Comparison of ENCODE assay signal across 13 cellular contexts in the genomic region with DNA sequence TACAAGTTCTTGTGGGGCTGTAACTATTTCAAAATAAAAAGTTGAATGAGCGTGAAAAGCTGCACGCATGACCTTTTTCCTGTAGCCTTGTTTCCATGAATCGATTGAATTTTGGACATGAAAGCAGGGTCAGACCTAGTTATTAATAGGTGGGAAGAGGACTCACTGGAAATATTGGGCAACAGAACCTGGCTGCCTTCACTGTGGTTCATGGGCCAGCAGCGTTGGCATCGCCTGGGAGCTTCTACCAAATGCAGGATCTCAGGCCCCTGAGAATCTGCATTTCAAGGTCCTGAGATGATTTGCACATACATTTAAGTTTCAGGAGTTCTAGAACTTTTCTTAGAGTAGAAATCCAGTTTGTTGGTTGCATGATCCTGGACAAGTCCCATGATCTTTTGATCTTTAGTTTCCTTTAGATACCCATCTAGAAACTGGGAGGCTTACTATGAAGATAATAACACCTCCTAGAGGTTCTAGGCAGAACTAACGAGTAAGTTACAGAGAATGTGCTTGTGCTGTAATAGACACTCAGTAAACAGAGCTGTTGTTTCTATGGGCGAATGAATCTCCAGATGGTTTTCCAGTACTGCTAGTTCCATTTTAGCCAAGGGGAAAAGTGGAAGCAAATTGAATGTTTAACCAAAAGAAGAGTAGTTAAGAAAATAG. TPM values are rescaled to one million over a fixed set of nuclear protein-coding genes. Genes with fewer than 3 reads are reported as not detected.
DNase-seq lines count a peak whose midpoint lies in the region; ATAC-seq and TF ChIP-seq lines count a peak whose summit lies in the region.
"Had no signal": no experiment of that assay in that cellular context is flagged by ENCODE, and none has a peak within 500 bp of the region (broad histone marks: within the 10 kb centered on the region; RNA-seq: fewer than 3 reads in every experiment).

No MANE protein-coding gene starts in this region.

- H2AFZ ChIP-seq in OCI-LY3 (ENCODE audit: low read depth, low read length), result no peak overlapping the region

- peaks cover 68% of the 10 kb centered on the region for H4K20me1 ChIP-seq in OCI-LY3 (ENCODE audit: insufficient read depth, low read length)

- ATAC-seq in left lobe of liver (peak; percentile 93), upper lobe of right lung (no peak)
- ATAC-seq: naive thymus-derived CD4-positive, alpha-beta T cell had no signal

- H3K9ac ChIP-seq in OCI-LY3 (ENCODE audit: low read length), result no peak overlapping the region; the same call in 1 of the 2 replicates

- H3K4me2 ChIP-seq in OCI-LY3 (ENCODE audit: low read length), result peak overlapping the region; percentile 71

- no peak for TF ChIP-seq POLR2A in ovary (IDR thresholded peaks at IDR 0.05)

- DNase-seq in DMS53 treated with DMSO at 0.1 percent for 48 hours (lab: John Stamatoyannopoulos, UW; ENCODE audit: unreplicated experiment), result peak; percentile 11
- no peak for DNase-seq in GM13976 (ENCODE audit: low spot score)
- peak; percentile 85 for DNase-seq in left lobe of liver (ENCODE audit: low spot score)
- no peak for DNase-seq in activated effector memory CD4-positive, alpha-beta T cell treated with Interleukin-2 at 50 U/mL for 16 hours
- DNase-seq in ovary, result no peak
- no peak for DNase-seq in NCI-H524 treated with DMSO at 0.1 percent for 48 hours (lab: John Stamatoyannopoulos, UW)
- DNase-seq in upper lobe of right lung, result no peak
- DNase-seq: activated T-cell treated with anti-CD3 and anti-CD28 coated beads, Interleukin-2, amount 50 U/mL, for 72 hours; CD8-positive, alpha-beta memory T cell; effector CD4-positive, alpha-beta T cell; right cardiac atrium had no signal

- H3K27me3 ChIP-seq in OCI-LY3 (ENCODE audit: low read depth, low read length) (no peaks in the 10 kb centered on the region), ovary (no peaks in the 10 kb centered on the region), upper lobe of right lung (no peaks in the 10 kb centered on the region)

- 90 to 93% (median 91%) methylated on average over 7 of the region's 7 CpGs for WGBS in ovary, 3 donors

- H3K4me3 ChIP-seq in OCI-LY3 (ENCODE audit: low read length) (peak overlapping the region; percentile 32), ovary (no peak overlapping the region), upper lobe of right lung (no peak overlapping the region)

- intact Hi-C loops in ovary (cut with DNase I) (no loop called here), upper lobe of right lung (cut with DNase I) (no loop called here)

- H3K36me3 ChIP-seq in OCI-LY3 (replicated peaks; ENCODE audit: low read depth, low read length) (peaks cover 22% of the 10 kb centered on the region), ovary (no peaks in the 10 kb centered on the region), upper lobe of right lung (no peaks in the 10 kb centered on the region)

- no peaks in the 10 kb centered on the region for H3K9me3 ChIP-seq in OCI-LY3 (ENCODE audit: insufficient read depth, low read length)
- no peaks in the 10 kb centered on the region for H3K9me3 ChIP-seq in ovary
- H3K9me3 ChIP-seq in upper lobe of right lung, result no peaks in the 10 kb centered on the region

- TF ChIP-seq EP300 in ovary (IDR thresholded peaks at IDR 0.05), result no peak

- TF ChIP-seq CTCF in GM13976 (IDR thresholded peaks at IDR 0.05; ENCODE audit: borderline replicate concordance, control extremely low read depth, extremely low read depth, insufficient read depth, missing control alignments) (peak; percentile 21), OCI-LY3 (IDR thresholded peaks at IDR 0.05; ENCODE audit: low read depth, low read length) (peak; percentile 44), ovary (IDR thresholded peaks at IDR 0.05) (no peak), upper lobe of right lung (IDR thresholded peaks at IDR 0.05) (no peak)

- peak overlapping the region; percentile 96 for H3K27ac ChIP-seq in OCI-LY3 (ENCODE audit: low read length)
- no peak overlapping the region for H3K27ac ChIP-seq in ovary
- no peak overlapping the region for H3K27ac ChIP-seq in upper lobe of right lung

- H3K4me1 ChIP-seq in OCI-LY3 (ENCODE audit: low read length) (peaks cover 81% of the 10 kb centered on the region), ovary (ENCODE audit: insufficient read depth) (no peaks in the 10 kb centered on the region), upper lobe of right lung (peaks cover 10% of the 10 kb centered on the region)

- in situ Hi-C loops in GM13976 (cut with MboI; ENCODE audit: low sequenced_read_pairs, unreplicated experiment), result no loop called here

- H3K79me2 ChIP-seq in OCI-LY3 (ENCODE audit: low read length), result peaks cover 91% of the 10 kb centered on the region

RNA-seq across cellular contexts. Expression of gene ANKRD33B, which starts 12.4 kb away (rescaled TPM):
- 0.45 TPM for total RNA-seq in left lobe of liver
- 10 to 100 TPM in 1 of 7 donors, 1 to 10 TPM in 3, under 1 TPM in 3; 0.65 to 13.3 (median 2.3) TPM for total RNA-seq in ovary
- 1 to 10 TPM in 1 of 2 donors, under 1 TPM in 1; 0.85 to 1.9 TPM for polyA plus RNA-seq in ovary
- total RNA-seq in upper lobe of right lung, result 6.1 TPM

Comparison
In these comparisons a context has a peak if more than half of its experiments do, and no peak if none do; other contexts are left out.
1. DNase-seq: peak in DMS53 treated with DMSO at 0.1 percent for 48 hours (single experiment) and left lobe of liver (single experiment); none in GM13976 (single experiment), activated effector memory CD4-positive, alpha-beta T cell treated with Interleukin-2 at 50 U/mL for 16 hours (single experiment), ovary (0 of 5), NCI-H524 treated with DMSO at 0.1 percent for 48 hours (single experiment) and upper lobe of right lung (single experiment).
2. CTCF ChIP-seq: peak in GM13976 (single experiment) and OCI-LY3 (single experiment); none in ovary (0 of 3) and upper lobe of right lung (single experiment).